9 cellular contexts compared by ENCODE assay signal in genomic region chr14:95432152-95433093, GRCh38.
DNase-seq lines count a peak whose midpoint lies in the region; ATAC-seq, FAIRE-seq and TF ChIP-seq lines count a peak whose summit lies in the region.
"Had no signal": no experiment of that assay in that cellular context is flagged by ENCODE, and none has a peak within 500 bp of the region (broad histone marks: within the 10 kb centered on the region; RNA-seq: fewer than 3 reads in every experiment).

No MANE protein-coding gene starts in this region.

- TF ChIP-seq CTCF in WTC11 (IDR thresholded peaks at IDR 0.05) (peak; percentile 57), spleen (IDR thresholded peaks at IDR 0.05 in 8 of 11, conservative IDR thresholded peaks at IDR 0.05 in 3 of 11) (peak in 6 of 11 experiments; percentile 17 to 61 (median 45))

- H3K9me3 ChIP-seq in right cardiac atrium (ENCODE audit: control insufficient read depth, low read length) (no peaks in the 10 kb centered on the region), spleen (no peaks in the 10 kb centered on the region)

- DNase-seq in AG20443 (ENCODE audit: low spot score) (peak; percentile 69), HTR-8/SVneo (ENCODE audit: insufficient read length, low spot score) (peak; percentile 67), WTC11 (ENCODE audit: low spot score) (peak; percentile 78), right cardiac atrium (peak in 2 of 3 donors; percentile 76 to 79), spleen (no peak)
- no peak for DNase-seq in activated naive CD8-positive, alpha-beta T cell treated with anti-CD3 and anti-CD28 coated beads, Interleukin-2, amount 50 U/mL, for 24 hours

- H3K9me3 Mint-ChIP-seq in WTC11 = peaks cover 16% of the 10 kb centered on the region
- no peaks in the 10 kb centered on the region for H3K9me3 Mint-ChIP-seq in activated naive CD8-positive, alpha-beta T cell treated with anti-CD3 and anti-CD28 coated beads, Interleukin-2, amount 50 U/mL, for 24 hours

- intact Hi-C loops in right cardiac atrium (cut with DNase I) = loop anchor here in 2 of 4 donors (5.0 to 10.0 kb wide), 4 partner anchors 268 to 745 kb away; no protein-coding TSS in a partner anchor
- intact Hi-C loops in spleen (cut with DNase I; ENCODE audit: low total_unique reads) = no loop called here

- FAIRE-seq in HTR-8/SVneo (lab: Jason Lieb, UNC) = no peak
- FAIRE-seq: colon had no signal

- H3K4me3 ChIP-seq in right cardiac atrium (ENCODE audit: low read length) (no peak overlapping the region), spleen (no peak overlapping the region)

- no peak for TF ChIP-seq POLR2A in spleen (IDR thresholded peaks at IDR 0.05)

- H3K27ac ChIP-seq in right cardiac atrium (ENCODE audit: low read length) = no peak overlapping the region
- no peak overlapping the region for H3K27ac ChIP-seq in spleen

- no peaks in the 10 kb centered on the region for H3K4me1 ChIP-seq in right cardiac atrium (ENCODE audit: control insufficient read depth, insufficient read depth, low read length)
- H3K4me1 ChIP-seq in spleen = peaks cover 0 to 10% (median under 1%) of the 10 kb centered on the region in 6 donors

- ATAC-seq in WTC11 (peak; percentile 87), right cardiac atrium (peak; percentile 80 to 83), HG02678 (IDR thresholded peaks at IDR 0.05; ENCODE audit: unreplicated experiment) (no peak), GM18868 (IDR thresholded peaks at IDR 0.05; ENCODE audit: unreplicated experiment) (no peak)
- no peak for ATAC-seq in activated naive CD8-positive, alpha-beta T cell treated with anti-CD3 and anti-CD28 coated beads, Interleukin-2, amount 50 U/mL, for 24 hours

- H3K27me3 ChIP-seq in right cardiac atrium (ENCODE audit: control insufficient read depth, insufficient read depth) = no peaks in the 10 kb centered on the region
- no peaks in the 10 kb centered on the region for H3K27me3 ChIP-seq in spleen (replicated peaks in 1 of 7)

- H3K4me3 Mint-ChIP-seq in WTC11 = no peak overlapping the region
- no peak overlapping the region for H3K4me3 Mint-ChIP-seq in activated naive CD8-positive, alpha-beta T cell treated with anti-CD3 and anti-CD28 coated beads, Interleukin-2, amount 50 U/mL, for 24 hours

- POLR2A ChIA-PET in WTC11 (lab: Charles Lee) = no interaction called here

- no peak overlapping the region for H3K27ac Mint-ChIP-seq in WTC11
- no peak overlapping the region for H3K27ac Mint-ChIP-seq in activated naive CD8-positive, alpha-beta T cell treated with anti-CD3 and anti-CD28 coated beads, Interleukin-2, amount 50 U/mL, for 24 hours

- CTCF ChIA-PET in WTC11 (lab: Charles Lee) = interaction anchor here (0.6 to 2.8 kb wide), 54 partner anchors 8 to 977 kb away, joined by 3 to 34 read pairs (median 4); no protein-coding TSS in a partner anchor

- no peaks in the 10 kb centered on the region; the same call in 1 of the 2 replicates for H3K36me3 Mint-ChIP-seq in WTC11
- peaks cover 33% of the 10 kb centered on the region for H3K36me3 Mint-ChIP-seq in activated naive CD8-positive, alpha-beta T cell treated with anti-CD3 and anti-CD28 coated beads, Interleukin-2, amount 50 U/mL, for 24 hours (ENCODE audit: low read depth)

- no peaks in the 10 kb centered on the region; the same call in 1 of the 2 replicates for H3K27me3 Mint-ChIP-seq in WTC11 (ENCODE audit: low read depth)
- no peaks in the 10 kb centered on the region for H3K27me3 Mint-ChIP-seq in activated naive CD8-positive, alpha-beta T cell treated with anti-CD3 and anti-CD28 coated beads, Interleukin-2, amount 50 U/mL, for 24 hours

- H3K4me1 Mint-ChIP-seq in WTC11 = no peaks in the 10 kb centered on the region
- H3K4me1 Mint-ChIP-seq in activated naive CD8-positive, alpha-beta T cell treated with anti-CD3 and anti-CD28 coated beads, Interleukin-2, amount 50 U/mL, for 24 hours = peaks cover 4% of the 10 kb centered on the region

- WGBS in right cardiac atrium = 50% methylated on average over 20 of the region's 20 CpGs
- 66 to 85% (median 78%) methylated on average over 20 of the region's 20 CpGs for WGBS in spleen, 5 donors

- peaks cover 0 to 100% (median 56%) of the 10 kb centered on the region in 6 donors for H3K36me3 ChIP-seq in spleen

TF ChIP-seq in WTC11, 78 proteins besides CTCF, POLR2A, EP300 and RAD21:
- TF ChIP-seq HMGA2 (CRISPR knock-in tag; IDR thresholded peaks at IDR 0.05) (peak; percentile 65), ZNF219 (CRISPR knock-in tag; IDR thresholded peaks at IDR 0.05; ENCODE audit: borderline replicate concordance) (no peak)

Comparison
In these comparisons a context has a peak if more than half of its experiments do, and no peak if none do; other contexts are left out.
1. DNase-seq: peak in AG20443 (single experiment), HTR-8/SVneo (single experiment), WTC11 (single experiment) and right cardiac atrium (2 of 3); none in spleen (single experiment) and activated naive CD8-positive, alpha-beta T cell treated with anti-CD3 and anti-CD28 coated beads, Interleukin-2, amount 50 U/mL, for 24 hours (single experiment).
2. ATAC-seq: peak in WTC11 (single experiment) and right cardiac atrium (2 of 2); none in HG02678 (single experiment), GM18868 (single experiment) and activated naive CD8-positive, alpha-beta T cell treated with anti-CD3 and anti-CD28 coated beads, Interleukin-2, amount 50 U/mL, for 24 hours (single experiment).